Comparison of ENCODE assay signal across 1 cellular context in genomic region chr6:7138921-7139358, GRCh38.
TF ChIP-seq lines count a peak whose summit lies in the region.

No MANE protein-coding gene starts in this region.

TF ChIP-seq in SK-N-SH, 30 proteins besides CTCF, POLR2A, EP300 and RAD21 (continued from another document):
- no peak for TF ChIP-seq ZBTB33 (IDR thresholded peaks at IDR 0.05; ENCODE audit: borderline replicate concordance, low read depth)
- no peak for TF ChIP-seq NFIC (IDR thresholded peaks at IDR 0.05; ENCODE audit: borderline replicate concordance)
- TF ChIP-seq, protein P1, sequence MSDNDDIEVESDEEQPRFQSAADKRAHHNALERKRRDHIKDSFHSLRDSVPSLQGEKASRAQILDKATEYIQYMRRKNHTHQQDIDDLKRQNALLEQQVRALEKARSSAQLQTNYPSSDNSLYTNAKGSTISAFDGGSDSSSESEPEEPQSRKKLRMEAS (IDR thresholded peaks at IDR 0.05; ENCODE audit: low read depth) = no peak
- no peak for TF ChIP-seq TEAD4 (IDR thresholded peaks at IDR 0.05; ENCODE audit: borderline replicate concordance, insufficient read depth)
- no peak for TF ChIP-seq CHD2 (IDR thresholded peaks at IDR 0.05; ENCODE audit: low read length, partially characterized antibody)
